9 cellular contexts compared by ENCODE assay signal in genomic region chr4:121256346-121256745, GRCh38.
DNase-seq lines count a peak whose midpoint lies in the region; ATAC-seq lines count a peak whose summit lies in the region.
"Had no signal": no experiment of that assay in that cellular context is flagged by ENCODE, and none has a peak within 500 bp of the region (broad histone marks: within the 10 kb centered on the region; RNA-seq: fewer than 3 reads in every experiment).

No MANE protein-coding gene starts in this region.

- no peaks in the 10 kb centered on the region for H3K36me3 ChIP-seq in ACC112 (ENCODE audit: insufficient read depth, low read length)

- peak; percentile 98 for ATAC-seq in GM19035 (IDR thresholded peaks at IDR 0.05; ENCODE audit: unreplicated experiment)
- peak; percentile 99 for ATAC-seq in HG03103 (IDR thresholded peaks at IDR 0.05; ENCODE audit: low read depth, unreplicated experiment)

- H3K4me1 ChIP-seq in ACC112 (ENCODE audit: control insufficient read depth, insufficient read depth, low read length, unreplicated experiment): peaks cover 9% of the 10 kb centered on the region

- DNase-seq in T1000 (lab: John Stamatoyannopoulos, UW) (peak; percentile 46), epidermal melanocyte (ENCODE audit: insufficient read length, low spot score) (peak; percentile 34), putamen (ENCODE audit: low spot score) (no peak), NCI-H526 treated with DMSO at 0.1 percent for 48 hours (lab: John Stamatoyannopoulos, UW) (no peak)
- DNase-seq in stimulated activated CD4-positive, alpha-beta T cell treated with anti-CD3 and anti-CD28 coated beads, TNF-alpha, amount 100 ng/mL, for 48 hours (ENCODE audit: low read depth in 3 of 3): peak in 2 of 3 donors; percentile 46 to 49

- no peaks in the 10 kb centered on the region for H3K27me3 ChIP-seq in ACC112 (ENCODE audit: insufficient read depth, low read length)

- no peaks in the 10 kb centered on the region for H3K79me2 ChIP-seq in ACC112 (ENCODE audit: control insufficient read depth, insufficient read depth, low read length, unreplicated experiment)

- H3K27ac ChIP-seq in ACC112 (ENCODE audit: low read depth, low read length): peak overlapping the region; percentile 88
- H3K27ac ChIP-seq: dorsolateral prefrontal cortex had no signal

- H2AFZ ChIP-seq in ACC112 (ENCODE audit: low read length, unreplicated experiment): peak overlapping the region; percentile 18

- H3K4me3 ChIP-seq in ACC112 (ENCODE audit: low read depth, low read length): peak overlapping the region; percentile 17
- H3K4me3 ChIP-seq: dorsolateral prefrontal cortex had no signal

Comparison
In these comparisons a context has a peak if more than half of its experiments do, and no peak if none do; other contexts are left out.
1. DNase-seq: peak in T1000 (single experiment), epidermal melanocyte (single experiment) and stimulated activated CD4-positive, alpha-beta T cell treated with anti-CD3 and anti-CD28 coated beads, TNF-alpha, amount 100 ng/mL, for 48 hours (2 of 3); none in putamen (single experiment) and NCI-H526 treated with DMSO at 0.1 percent for 48 hours (single experiment).